Comparison of ENCODE assay signal across 8 cellular contexts in the genomic region with DNA sequence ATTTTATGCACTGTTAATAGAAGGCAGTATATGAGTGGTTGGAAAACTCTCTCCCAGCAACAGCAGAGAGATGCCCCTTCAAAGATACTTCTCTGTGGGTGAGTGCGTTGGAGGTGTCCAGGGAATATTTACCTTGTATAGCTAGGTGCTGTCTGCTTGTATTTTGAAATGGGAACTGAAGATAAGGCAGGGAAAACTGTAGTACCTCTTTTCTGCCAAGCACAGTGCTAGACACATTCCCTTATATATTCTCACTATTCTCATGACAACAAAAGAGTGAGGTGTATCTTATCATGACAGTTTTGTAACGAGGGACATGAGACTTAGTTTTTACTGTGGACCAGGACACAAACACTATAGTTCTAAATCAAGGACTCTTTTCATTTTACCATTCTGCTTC. TPM values are rescaled to one million over a fixed set of nuclear protein-coding genes. Genes with fewer than 3 reads are reported as not detected.
A peak's percentile ranks its signal among the peaks of the same experiment; 100 is the strongest.
DNase-seq lines count a peak whose midpoint lies in the region; ATAC-seq lines count a peak whose summit lies in the region.

No MANE protein-coding gene starts in this region.

- CTCF ChIA-PET in CD8-positive, alpha-beta memory T cell (lab: Charles Lee) = interaction anchor here (1.6 kb wide), 2 partner anchors 25 to 51 kb away, joined by 3 read pairs; no protein-coding TSS in a partner anchor
- CTCF ChIA-PET in activated CD4-positive, alpha-beta memory T cell treated with anti-CD3 and anti-CD28 coated beads for 36 hours (lab: Charles Lee) = interaction anchor here (0.6 to 1.2 kb wide), 2 partner anchors 25 to 26 kb away, joined by 3 to 4 read pairs; no protein-coding TSS in a partner anchor

- peaks cover 0 to 54% (median 10%) of the 10 kb centered on the region in 3 donors for H3K36me3 Mint-ChIP-seq in CD8-positive, alpha-beta memory T cell
- H3K36me3 Mint-ChIP-seq in activated CD4-positive, alpha-beta memory T cell treated with anti-CD3 and anti-CD28 coated beads for 36 hours = peaks cover 15% of the 10 kb centered on the region

- 79% methylated on average over 2 of the region's 2 CpGs for WGBS in right cardiac atrium

- peak overlapping the region; percentile 95 to 99 (median 98) for H3K4me3 Mint-ChIP-seq in CD8-positive, alpha-beta memory T cell
- peak overlapping the region; percentile 89 for H3K4me3 Mint-ChIP-seq in activated CD4-positive, alpha-beta memory T cell treated with anti-CD3 and anti-CD28 coated beads for 36 hours

- H3K4me3 ChIP-seq in CD8-positive, alpha-beta memory T cell (ENCODE audit: low read length) = peak overlapping the region; percentile 80
- H3K4me3 ChIP-seq in right cardiac atrium (ENCODE audit: low read length) = no peak overlapping the region

- ATAC-seq in left lobe of liver (peak; percentile 13), right cardiac atrium (no peak), Right ventricle myocardium inferior (no peak)

- H3K4me1 Mint-ChIP-seq in CD8-positive, alpha-beta memory T cell = peaks cover 77 to 78% (median 78%) of the 10 kb centered on the region in 3 donors
- peaks cover 72% of the 10 kb centered on the region for H3K4me1 Mint-ChIP-seq in activated CD4-positive, alpha-beta memory T cell treated with anti-CD3 and anti-CD28 coated beads for 36 hours (ENCODE audit: low read depth)

- H3K4me1 ChIP-seq in CD8-positive, alpha-beta memory T cell (ENCODE audit: insufficient read depth, low read length) = peaks cover 77% of the 10 kb centered on the region
- H3K4me1 ChIP-seq in right cardiac atrium (ENCODE audit: control insufficient read depth, insufficient read depth, low read length) = no peaks in the 10 kb centered on the region

- no peak overlapping the region for H3K27ac ChIP-seq in CD8-positive, alpha-beta memory T cell (ENCODE audit: low read depth, low read length)
- no peak overlapping the region for H3K27ac ChIP-seq in right cardiac atrium (ENCODE audit: low read length)

- no peaks in the 10 kb centered on the region for H3K27me3 ChIP-seq in CD8-positive, alpha-beta memory T cell (ENCODE audit: insufficient read depth, low read length, poor library complexity, severe bottlenecking)
- no peaks in the 10 kb centered on the region for H3K27me3 ChIP-seq in right cardiac atrium (ENCODE audit: control insufficient read depth, insufficient read depth)

- peaks cover 0 to 2% of the 10 kb centered on the region in 2 donors for H3K27me3 Mint-ChIP-seq in CD8-positive, alpha-beta memory T cell
- H3K27me3 Mint-ChIP-seq in activated CD4-positive, alpha-beta memory T cell treated with anti-CD3 and anti-CD28 coated beads for 36 hours = no peaks in the 10 kb centered on the region

- POLR2A ChIA-PET in CD8-positive, alpha-beta memory T cell (lab: Charles Lee) = interaction anchor here (1.2 kb wide), 1 partner anchor 16 kb away, joined by 4 read pairs; no protein-coding TSS in a partner anchor
- POLR2A ChIA-PET in activated CD4-positive, alpha-beta memory T cell treated with anti-CD3 and anti-CD28 coated beads for 36 hours (lab: Charles Lee) = interaction anchor here (0.6 kb wide), 1 partner anchor 64 kb away, joined by 3 read pairs; no protein-coding TSS in a partner anchor

- H3K36me3 ChIP-seq in CD8-positive, alpha-beta memory T cell (ENCODE audit: insufficient read depth, low read length) = no peaks in the 10 kb centered on the region

- peak overlapping the region; percentile 90 to 97 (median 94) for H3K27ac Mint-ChIP-seq in CD8-positive, alpha-beta memory T cell
- peak overlapping the region; percentile 89 for H3K27ac Mint-ChIP-seq in activated CD4-positive, alpha-beta memory T cell treated with anti-CD3 and anti-CD28 coated beads for 36 hours

- intact Hi-C loops in activated CD4-positive, alpha-beta memory T cell treated with anti-CD3 and anti-CD28 coated beads for 36 hours (cut with micrococcal nuclease) = loop anchor here (5.0 kb wide), 4 partner anchors 121 to 514 kb away; a partner anchor contains a TSS
- intact Hi-C loops in right cardiac atrium (cut with DNase I) = loop anchor here in 2 of 4 donors (10.0 kb wide), 1 partner anchor 98 kb away; no protein-coding TSS in a partner anchor
- intact Hi-C loops in Right ventricle myocardium inferior (cut with DNase I) = no loop called here

- no peaks in the 10 kb centered on the region for H3K9me3 Mint-ChIP-seq in CD8-positive, alpha-beta memory T cell
- no peaks in the 10 kb centered on the region for H3K9me3 Mint-ChIP-seq in activated CD4-positive, alpha-beta memory T cell treated with anti-CD3 and anti-CD28 coated beads for 36 hours

- no peaks in the 10 kb centered on the region for H3K9me3 ChIP-seq in CD8-positive, alpha-beta memory T cell (ENCODE audit: low read length)
- H3K9me3 ChIP-seq in right cardiac atrium (ENCODE audit: control insufficient read depth, low read length) = no peaks in the 10 kb centered on the region

- no peak for DNase-seq in CD8-positive, alpha-beta memory T cell
- DNase-seq in HCEC 1CT (peak; percentile 32), left lobe of liver (ENCODE audit: low spot score) (no peak), NCI-H2029 (lab: John Stamatoyannopoulos, UW) (no peak), right cardiac atrium (no peak), Right ventricle myocardium inferior (ENCODE audit: missing footprints) (no peak), MV-4-11 (lab: John Stamatoyannopoulos, UW) (no peak)
- DNase-seq in activated CD4-positive, alpha-beta memory T cell treated with anti-CD3 and anti-CD28 coated beads for 36 hours = no peak

RNA-seq across cellular contexts. Expression of a gene that starts 2.1 kb away (rescaled TPM):
- 10 to 100 TPM; 57.4 to 59.5 TPM for total RNA-seq in CD8-positive, alpha-beta memory T cell
- 80.2 TPM for polyA plus RNA-seq in CD8-positive, alpha-beta memory T cell
- 10 to 100 TPM; 48.9 to 49.0 TPM for total RNA-seq in activated CD4-positive, alpha-beta memory T cell treated with anti-CD3 and anti-CD28 coated beads for 36 hours
- total RNA-seq in left lobe of liver = 133 TPM
- 10 to 100 TPM in 1 of 4 donors, 1 to 10 TPM in 3; 4.1 to 11.0 (median 6.0) TPM for total RNA-seq in right cardiac atrium
- polyA plus RNA-seq in right cardiac atrium = 2.8 TPM
- 4.0 TPM for total RNA-seq in Right ventricle myocardium inferior

Comparison
In these comparisons a context has a peak if more than half of its experiments do, and no peak if none do; other contexts are left out.
1. RNA of a gene that starts 2.1 kb away (total RNA-seq): 133 TPM in left lobe of liver (single experiment), 57.4 to 59.5 TPM in CD8-positive, alpha-beta memory T cell and 48.9 to 49.0 TPM in activated CD4-positive, alpha-beta memory T cell treated with anti-CD3 and anti-CD28 coated beads for 36 hours; 4.1 to 11.0 TPM in right cardiac atrium and 4.0 TPM in Right ventricle myocardium inferior (single experiment); every median in the first group is over 4 times any median in the second.